In genomic region chr5:154857091-154857533, GRCh38 we compare ENCODE assay signal across 8 cellular contexts. TPM values are rescaled to one million over a fixed set of nuclear protein-coding genes. Genes with fewer than 3 reads are reported as not detected.
DNase-seq lines count a peak whose midpoint lies in the region; ATAC-seq and TF ChIP-seq lines count a peak whose summit lies in the region.

No MANE protein-coding gene starts in this region.

- CTCF ChIA-PET in Caco-2 (lab: Charles Lee) = interaction anchor here (0.6 to 2.6 kb wide), 3 partner anchors 180 to 210 kb away, joined by 3 to 8 read pairs (median 7); no protein-coding TSS in a partner anchor
- CTCF ChIA-PET in activated CD8-positive, alpha-beta T cell treated with anti-CD3 and anti-CD28 coated beads, Interleukin-2, amount 10 ng/mL, durations not matched to agents 7 days and 5 days (lab: Charles Lee) = interaction anchor here (1.2 to 1.7 kb wide), 2 partner anchors 12 to 207 kb away, joined by 4 to 7 read pairs; no protein-coding TSS in a partner anchor

- intact Hi-C loops in Caco-2 (cut with micrococcal nuclease; ENCODE audit: unreplicated experiment) = loop anchor here (2.0 to 5.0 kb wide), 2 partner anchors 35 to 82 kb away; partner anchors contain the start of gene GEMIN5

- H3K4me3 ChIP-seq in Caco-2 (ENCODE audit: low read depth, low read length) (peak overlapping the region; percentile 51), Karpas-422 (ENCODE audit: low read length) (peak overlapping the region; percentile 94), fibroblast of pulmonary artery (replicated peaks; ENCODE audit: low read depth, low read length) (peak overlapping the region; percentile 59), osteoblast (ENCODE audit: insufficient read depth, low read length) (peak overlapping the region; percentile 77)

- no peaks in the 10 kb centered on the region for H3K27me3 Mint-ChIP-seq in Caco-2 (ENCODE audit: insufficient read depth, unreplicated experiment)
- H3K27me3 Mint-ChIP-seq in activated CD8-positive, alpha-beta T cell treated with anti-CD3 and anti-CD28 coated beads, Interleukin-2, amount 10 ng/mL, durations not matched to agents 7 days and 5 days (ENCODE audit: low read depth) = no peaks in the 10 kb centered on the region

- DNase-seq in Caco-2 (peak in 1 of 2 experiments; percentile 31), Karpas-422 (peak; percentile 78), fibroblast of pulmonary artery (ENCODE audit: low read depth) (no peak), osteoblast (ENCODE audit: insufficient read length, low spot score, missing footprints) (peak; percentile 90), NOMO-1 treated with dmso at 0.1 percent for 144 hours (lab: John Stamatoyannopoulos, UW; ENCODE audit: unreplicated experiment) (no peak)
- peak; percentile 70 for DNase-seq in activated CD8-positive, alpha-beta T cell treated with anti-CD3 and anti-CD28 coated beads, Interleukin-2, amount 10 ng/mL, durations not matched to agents 7 days and 5 days

- H3K27ac ChIP-seq in Karpas-422 (ENCODE audit: low read length) (peak overlapping the region; percentile 92), osteoblast (ENCODE audit: low read depth, low read length) (peak overlapping the region; percentile 92)

- TF ChIP-seq CTCF in Caco-2 (IDR thresholded peaks at IDR 0.05; ENCODE audit: insufficient read depth in 1 of 2, low read depth in 1 of 2, low read length in 1 of 2, severe bottlenecking in 1 of 2, unreplicated experiment in 1 of 2) = no peak
- no peak for TF ChIP-seq CTCF in fibroblast of pulmonary artery (IDR thresholded peaks at IDR 0.05; ENCODE audit: low read length, missing control alignments)
- no peak for TF ChIP-seq CTCF in osteoblast (IDR thresholded peaks at IDR 0.05; ENCODE audit: extremely low read depth, low read depth, low read length)

- H3K27ac Mint-ChIP-seq in Caco-2 (ENCODE audit: unreplicated experiment) = peak overlapping the region; percentile 95
- H3K27ac Mint-ChIP-seq in activated CD8-positive, alpha-beta T cell treated with anti-CD3 and anti-CD28 coated beads, Interleukin-2, amount 10 ng/mL, durations not matched to agents 7 days and 5 days = peak overlapping the region; percentile 100

- H3K4me3 Mint-ChIP-seq in Caco-2 (ENCODE audit: unreplicated experiment) = peak overlapping the region; percentile 94
- peak overlapping the region; percentile 81 for H3K4me3 Mint-ChIP-seq in activated CD8-positive, alpha-beta T cell treated with anti-CD3 and anti-CD28 coated beads, Interleukin-2, amount 10 ng/mL, durations not matched to agents 7 days and 5 days

- peaks cover 9% of the 10 kb centered on the region; the same call in 1 of the 2 replicates for H4K20me1 ChIP-seq in Karpas-422 (ENCODE audit: insufficient read depth, low read depth, low read length)
- H4K20me1 ChIP-seq in osteoblast (ENCODE audit: insufficient read depth, low read length) = peaks cover 14% of the 10 kb centered on the region

- H3K36me3 Mint-ChIP-seq in Caco-2 (ENCODE audit: insufficient read depth, unreplicated experiment) = peaks cover 19% of the 10 kb centered on the region
- peaks cover 20% of the 10 kb centered on the region for H3K36me3 Mint-ChIP-seq in activated CD8-positive, alpha-beta T cell treated with anti-CD3 and anti-CD28 coated beads, Interleukin-2, amount 10 ng/mL, durations not matched to agents 7 days and 5 days (ENCODE audit: low read depth)

- H3K9me3 ChIP-seq in Caco-2 = no peaks in the 10 kb centered on the region
- no peaks in the 10 kb centered on the region for H3K9me3 ChIP-seq in Karpas-422 (ENCODE audit: low read length)
- no peaks in the 10 kb centered on the region for H3K9me3 ChIP-seq in osteoblast (ENCODE audit: low read depth, low read length)

- peak overlapping the region; percentile 79 for H3K9ac ChIP-seq in Karpas-422 (ENCODE audit: low read length)

- H2AFZ ChIP-seq in Karpas-422 (ENCODE audit: low read length) (peak overlapping the region; percentile 45; the same call in 1 of the 2 replicates), osteoblast (ENCODE audit: low read length) (peak overlapping the region; percentile 90)

- peak; percentile 27 for ATAC-seq in GM21381 (IDR thresholded peaks at IDR 0.05; ENCODE audit: unreplicated experiment)
- ATAC-seq in activated CD8-positive, alpha-beta T cell treated with anti-CD3 and anti-CD28 coated beads, Interleukin-2, amount 10 ng/mL, durations not matched to agents 7 days and 5 days = peak; percentile 41
- ATAC-seq in HG03175 (IDR thresholded peaks at IDR 0.05; ENCODE audit: unreplicated experiment) = no peak

- H3K27me3 ChIP-seq in Caco-2 (replicated peaks; ENCODE audit: control insufficient read depth, insufficient read depth, low read length) (no peaks in the 10 kb centered on the region), Karpas-422 (ENCODE audit: low read length) (no peaks in the 10 kb centered on the region), osteoblast (ENCODE audit: insufficient read depth, low read length) (no peaks in the 10 kb centered on the region)

- POLR2A ChIA-PET in Caco-2 (lab: Charles Lee) = interaction anchor here (0.7 to 1.6 kb wide), 3 partner anchors 16 to 174 kb away, joined by 3 to 7 read pairs (median 3); no protein-coding TSS in a partner anchor
- POLR2A ChIA-PET in activated CD8-positive, alpha-beta T cell treated with anti-CD3 and anti-CD28 coated beads, Interleukin-2, amount 10 ng/mL, durations not matched to agents 7 days and 5 days (lab: Charles Lee) = interaction anchor here (0.8 to 1.7 kb wide), 5 partner anchors 27 to 101 kb away, joined by 3 to 6 read pairs (median 4); no protein-coding TSS in a partner anchor

- BruUV-seq in Caco-2 (replicated peaks; lab: Mats Ljungman, UMichigan) = no TSS peak

- no peaks in the 10 kb centered on the region for H3K36me3 ChIP-seq in Caco-2 (ENCODE audit: control insufficient read depth, insufficient read depth, low read length)
- H3K36me3 ChIP-seq in Karpas-422 (ENCODE audit: insufficient read depth, low read length) = peaks cover 4% of the 10 kb centered on the region; the same call in 1 of the 2 replicates
- no peaks in the 10 kb centered on the region for H3K36me3 ChIP-seq in osteoblast (ENCODE audit: insufficient read depth, low read length)

- H3K4me1 ChIP-seq in Caco-2 (peaks cover 7% of the 10 kb centered on the region), Karpas-422 (ENCODE audit: low read length) (peaks cover 36% of the 10 kb centered on the region), osteoblast (ENCODE audit: insufficient read depth, low read length) (peaks cover 26% of the 10 kb centered on the region)

- H3K79me2 ChIP-seq in Karpas-422 (ENCODE audit: low read length) = peaks cover 37% of the 10 kb centered on the region
- peaks cover 37% of the 10 kb centered on the region for H3K79me2 ChIP-seq in osteoblast (ENCODE audit: insufficient read depth, low read length)

- no peaks in the 10 kb centered on the region for H3K9me3 Mint-ChIP-seq in Caco-2 (ENCODE audit: unreplicated experiment)
- no peaks in the 10 kb centered on the region for H3K9me3 Mint-ChIP-seq in activated CD8-positive, alpha-beta T cell treated with anti-CD3 and anti-CD28 coated beads, Interleukin-2, amount 10 ng/mL, durations not matched to agents 7 days and 5 days (ENCODE audit: insufficient read depth)

- H3K4me2 ChIP-seq in Karpas-422 (ENCODE audit: low read depth, low read length, poor library complexity, severe bottlenecking) (peak overlapping the region; percentile 95), osteoblast (ENCODE audit: insufficient read depth, low read length) (peak overlapping the region; percentile 97)

- H3K4me1 Mint-ChIP-seq in Caco-2 (ENCODE audit: low read depth, unreplicated experiment) = peaks cover 12% of the 10 kb centered on the region
- peaks cover 30% of the 10 kb centered on the region for H3K4me1 Mint-ChIP-seq in activated CD8-positive, alpha-beta T cell treated with anti-CD3 and anti-CD28 coated beads, Interleukin-2, amount 10 ng/mL, durations not matched to agents 7 days and 5 days (ENCODE audit: low read depth)

- no peaks in the 10 kb centered on the region for H3K9me2 ChIP-seq in Karpas-422 (replicated peaks; ENCODE audit: insufficient read depth, low read length)

RNA-seq across cellular contexts. Expression of gene CNOT8, which starts 1.3 kb away (rescaled TPM):
- total RNA-seq in Caco-2 (2022) = 38.1 and 41.2 TPM in 2 replicates
- 64.3 and 74.8 TPM in 2 replicates for total RNA-seq in Karpas-422 (2014; rRNA removed; shearing (Covaris generic); ENCODE audit: low replicate concordance)
- 10 to 100 TPM; 67.4 to 68.4 TPM for total RNA-seq in activated CD8-positive, alpha-beta T cell treated with anti-CD3 and anti-CD28 coated beads, Interleukin-2, amount 10 ng/mL, durations not matched to agents 7 days and 5 days
- total RNA-seq in osteoblast = 48.6 and 55.7 TPM in 2 replicates

RNA-seq across cellular contexts. Expression of gene FAXDC2, which starts 6.7 kb away (rescaled TPM):
- total RNA-seq in Caco-2 (2022) (0.95 and 1.6 TPM in 2 replicates), osteoblast (13.8 and 19.2 TPM in 2 replicates)
- total RNA-seq in Karpas-422 (2014; rRNA removed; shearing (Covaris generic); ENCODE audit: low replicate concordance) = not detected in 2 replicates
- total RNA-seq in activated CD8-positive, alpha-beta T cell treated with anti-CD3 and anti-CD28 coated beads, Interleukin-2, amount 10 ng/mL, durations not matched to agents 7 days and 5 days = not detected

Comparison
In these comparisons a context has a peak if more than half of its experiments do, and no peak if none do; other contexts are left out.
1. DNase-seq: peak in Karpas-422 (single experiment), activated CD8-positive, alpha-beta T cell treated with anti-CD3 and anti-CD28 coated beads, Interleukin-2, amount 10 ng/mL, durations not matched to agents 7 days and 5 days (single experiment) and osteoblast (single experiment); none in fibroblast of pulmonary artery (single experiment) and NOMO-1 treated with dmso at 0.1 percent for 144 hours (single experiment).
2. Peak in every context shown above with its lines, with median percentiles within 50 percentile points of each other: H3K4me3 ChIP-seq.